ENCODE assay signal across 8 cellular contexts in the genomic region with DNA sequence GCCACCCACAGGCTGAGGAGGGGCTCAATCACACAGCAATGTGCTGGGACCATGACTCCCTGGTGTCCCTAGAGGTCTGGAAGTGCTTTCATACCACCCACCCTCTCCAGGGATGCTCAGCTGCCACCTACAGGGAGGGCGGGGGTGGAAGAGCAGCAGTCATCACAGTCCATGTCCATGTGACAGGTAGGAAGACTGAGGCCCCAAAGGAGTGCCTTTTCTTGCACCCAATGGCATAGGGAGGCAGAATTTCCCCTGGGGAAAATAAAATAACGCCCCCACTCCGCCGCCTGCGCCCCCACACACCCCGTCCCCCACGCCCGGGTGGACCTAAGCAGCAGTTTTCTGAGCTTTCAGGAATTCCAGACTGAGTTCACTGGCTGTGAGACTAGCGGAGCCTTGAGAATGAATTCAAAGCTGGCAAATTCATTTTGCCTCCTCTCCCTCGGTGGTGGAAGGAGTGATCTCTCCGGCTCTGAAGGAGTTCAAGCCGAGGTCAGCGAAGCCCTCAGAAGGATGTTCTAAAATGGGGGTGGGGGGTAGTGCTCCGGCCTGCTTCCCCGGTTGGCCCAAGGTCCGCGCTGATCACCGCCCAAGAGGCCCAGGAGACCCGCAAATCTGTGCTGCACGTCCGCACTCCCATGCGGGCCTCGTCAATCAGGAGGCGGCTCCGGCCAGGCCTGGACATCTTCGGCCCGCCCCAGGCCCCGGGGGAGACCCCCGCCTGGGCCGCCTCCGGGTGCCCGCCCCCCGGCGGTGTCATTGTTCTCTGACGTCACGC. TPM values are rescaled to one million over a fixed set of nuclear protein-coding genes. Genes with fewer than 3 reads are reported as not detected.
DNase-seq lines count a peak whose midpoint lies in the region; TF ChIP-seq lines count a peak whose summit lies in the region.

No MANE protein-coding gene starts in this region.

- peaks cover 7% of the 10 kb centered on the region for H3F3A ChIP-seq in smooth muscle cell (ENCODE audit: low read depth)

- no peak for TF ChIP-seq CTCF in smooth muscle cell (IDR thresholded peaks at IDR 0.05; ENCODE audit: borderline replicate concordance, insufficient read depth, poor library complexity, severe bottlenecking)

- peak overlapping the region; percentile 82 for H3K4me2 ChIP-seq in smooth muscle cell

- peaks cover 23% of the 10 kb centered on the region for H4K20me1 ChIP-seq in smooth muscle cell (ENCODE audit: low read depth)

- H3K9ac ChIP-seq in smooth muscle cell (ENCODE audit: low read depth), result peak overlapping the region; percentile 46

- H3K36me3 ChIP-seq in smooth muscle cell (ENCODE audit: low read depth), result no peaks in the 10 kb centered on the region

- H3K4me3 ChIP-seq in iPS-18c (ENCODE audit: insufficient read depth, low read depth, low read length) (peak overlapping the region; percentile 1; the same call in 1 of the 2 replicates), smooth muscle cell (peak overlapping the region; percentile 93)

- no peaks in the 10 kb centered on the region for H3K27me3 ChIP-seq in smooth muscle cell (ENCODE audit: low read depth)

- peaks cover 9% of the 10 kb centered on the region for H3K4me1 ChIP-seq in smooth muscle cell (ENCODE audit: low read depth)

- H3K9me3 ChIP-seq in iPS-18c (ENCODE audit: control insufficient read depth, insufficient read depth, low read length) (no peaks in the 10 kb centered on the region), smooth muscle cell (replicated peaks; ENCODE audit: low read depth) (no peaks in the 10 kb centered on the region)

- DNase-seq in activated CD8-positive, alpha-beta memory T cell treated with anti-CD3 and anti-CD28 coated beads, Interleukin-2, amount 50 U/mL, for 48 hours, result peak; percentile 70
- DNase-seq in activated CD8-positive, alpha-beta memory T cell treated with anti-CD3 and anti-CD28 coated beads for 24 hours, result no peak
- DNase-seq in MV-4-11 (lab: John Stamatoyannopoulos, UW), result peak; percentile 20
- DNase-seq in smooth muscle cell (lab: John Stamatoyannopoulos, UW; ENCODE audit: unreplicated experiment), result no peak
- DNase-seq in amniotic stem cell (lab: John Stamatoyannopoulos, UW), result no peak
- DNase-seq in mucosa of gallbladder (ENCODE audit: low spot score), result no peak

- peak overlapping the region; percentile 66 for H3K27ac ChIP-seq in angular gyrus (ENCODE audit: low read depth, low read length)
- peak overlapping the region; percentile 88 for H3K27ac ChIP-seq in smooth muscle cell (ENCODE audit: low read depth)

- H2AFZ ChIP-seq in smooth muscle cell (ENCODE audit: low read depth), result peak overlapping the region; percentile 59

- peaks cover 23% of the 10 kb centered on the region for H3K79me2 ChIP-seq in smooth muscle cell (ENCODE audit: low read depth)

- WGBS in smooth muscle cell (ENCODE audit: low lambda C conversion rate), result 8% methylated on average over 18 of the region's 36 CpGs

RNA-seq across cellular contexts. Expression of a gene that starts 2.1 kb away (rescaled TPM):
- total RNA-seq in smooth muscle cell (12.0 and 31.3 TPM in 2 replicates), mucosa of gallbladder (107 TPM)
- polyA plus RNA-seq in smooth muscle cell, result 24.2 and 28.9 TPM in 2 replicates

Comparison
In these comparisons a context has a peak if more than half of its experiments do, and no peak if none do; other contexts are left out.
1. DNase-seq: peak in activated CD8-positive, alpha-beta memory T cell treated with anti-CD3 and anti-CD28 coated beads, Interleukin-2, amount 50 U/mL, for 48 hours (single experiment) and MV-4-11 (single experiment); none in activated CD8-positive, alpha-beta memory T cell treated with anti-CD3 and anti-CD28 coated beads for 24 hours (single experiment), smooth muscle cell (single experiment), amniotic stem cell (single experiment) and mucosa of gallbladder (single experiment).